In genomic region chr1:54287176-54287650, GRCh38 we compare ENCODE assay signal across 8 cellular contexts.
A peak's percentile ranks its signal among the peaks of the same experiment; 100 is the strongest.
DNase-seq lines count a peak whose midpoint lies in the region; ATAC-seq and TF ChIP-seq lines count a peak whose summit lies in the region.

No MANE protein-coding gene starts in this region.

- H3K4me1 Mint-ChIP-seq in nephron, result peaks cover 77% of the 10 kb centered on the region
- peaks cover 22% of the 10 kb centered on the region for H3K4me1 Mint-ChIP-seq in endothelial cell (ENCODE audit: unreplicated experiment)

- no peaks in the 10 kb centered on the region for H3K9me3 Mint-ChIP-seq in nephron
- no peaks in the 10 kb centered on the region for H3K9me3 Mint-ChIP-seq in endothelial cell (ENCODE audit: unreplicated experiment)

- in situ Hi-C loops in GM13976 (cut with MboI; ENCODE audit: low sequenced_read_pairs, unreplicated experiment), result no loop called here

- DNase-seq in GM13976 (ENCODE audit: low spot score), result peak; percentile 58
- DNase-seq in NCI-H2081 treated with DMSO at 0.1 percent for 48 hours (lab: John Stamatoyannopoulos, UW), result peak; percentile 46
- DNase-seq in activated CD8-positive, alpha-beta memory T cell treated with anti-CD3 and anti-CD28 coated beads for 48 hours (ENCODE audit: low read depth in 2 of 3, low spot score in 2 of 3), result peak; percentile 39 to 57 (median 46)
- DNase-seq in epidermal melanocyte (ENCODE audit: insufficient read length, low spot score), result peak; percentile 83
- DNase-seq in stimulated activated naive CD4-positive, alpha-beta T cell treated with Interleukin-2 at 50 U/mL for 16 hours (lab: John Stamatoyannopoulos, UW), result peak; percentile 14
- no peak for DNase-seq in endothelial cell (ENCODE audit: low spot score)

- H3K27ac Mint-ChIP-seq in nephron, result peak overlapping the region; percentile 91 to 98 (median 92)
- H3K27ac Mint-ChIP-seq in endothelial cell (ENCODE audit: unreplicated experiment), result no peak overlapping the region

- ATAC-seq in HG03565 (IDR thresholded peaks at IDR 0.05; ENCODE audit: unreplicated experiment), result no peak

- H3K27me3 Mint-ChIP-seq in nephron (ENCODE audit: low read depth) (no peaks in the 10 kb centered on the region), endothelial cell (ENCODE audit: unreplicated experiment) (peaks cover 2% of the 10 kb centered on the region)

- H3K4me3 Mint-ChIP-seq in nephron, result peak overlapping the region; percentile 43 to 58 (median 56)
- H3K4me3 Mint-ChIP-seq in endothelial cell (ENCODE audit: unreplicated experiment), result no peak overlapping the region

- TF ChIP-seq CTCF in GM13976 (IDR thresholded peaks at IDR 0.05; ENCODE audit: borderline replicate concordance, control extremely low read depth, extremely low read depth, insufficient read depth, missing control alignments) (no peak), nephron (IDR thresholded peaks at IDR 0.05; ENCODE audit: unreplicated experiment in 3 of 3) (no peak), endothelial cell (IDR thresholded peaks at IDR 0.05; ENCODE audit: unreplicated experiment) (no peak)

- peaks cover 2% of the 10 kb centered on the region for H3K36me3 Mint-ChIP-seq in nephron (ENCODE audit: low read depth)
- H3K36me3 Mint-ChIP-seq in endothelial cell (ENCODE audit: low read depth, unreplicated experiment), result no peaks in the 10 kb centered on the region
